In genomic region chr5:109529987-109530386, GRCh38 we compare ENCODE assay signal across 2 cellular contexts.
TF ChIP-seq lines count a peak whose summit lies in the region.

No MANE protein-coding gene starts in this region.

TF ChIP-seq in H1, 55 proteins besides CTCF, POLR2A, EP300 and RAD21:
- TF ChIP-seq CBX5 (IDR thresholded peaks at IDR 0.05; ENCODE audit: low read depth, low read length), result no peak
- no peak for TF ChIP-seq CBX8 (IDR thresholded peaks at IDR 0.05; ENCODE audit: borderline replicate concordance, low read depth, low read length)
- TF ChIP-seq SUZ12 (IDR thresholded peaks at IDR 0.05; ENCODE audit: low read length), result no peak
- TF ChIP-seq BRCA1 (IDR thresholded peaks at IDR 0.05; ENCODE audit: low read depth, low read length), result no peak
- TF ChIP-seq CTBP2 (IDR thresholded peaks at IDR 0.05; ENCODE audit: borderline replicate concordance, insufficient read depth, insufficient read length, low read length), result no peak
- TF ChIP-seq POLR2AphosphoS5 (IDR thresholded peaks at IDR 0.05; ENCODE audit: low read depth, low read length), result no peak
- no peak for TF ChIP-seq SP1 (IDR thresholded peaks at IDR 0.05; ENCODE audit: low read depth, low read length)
- TF ChIP-seq, protein P1, sequence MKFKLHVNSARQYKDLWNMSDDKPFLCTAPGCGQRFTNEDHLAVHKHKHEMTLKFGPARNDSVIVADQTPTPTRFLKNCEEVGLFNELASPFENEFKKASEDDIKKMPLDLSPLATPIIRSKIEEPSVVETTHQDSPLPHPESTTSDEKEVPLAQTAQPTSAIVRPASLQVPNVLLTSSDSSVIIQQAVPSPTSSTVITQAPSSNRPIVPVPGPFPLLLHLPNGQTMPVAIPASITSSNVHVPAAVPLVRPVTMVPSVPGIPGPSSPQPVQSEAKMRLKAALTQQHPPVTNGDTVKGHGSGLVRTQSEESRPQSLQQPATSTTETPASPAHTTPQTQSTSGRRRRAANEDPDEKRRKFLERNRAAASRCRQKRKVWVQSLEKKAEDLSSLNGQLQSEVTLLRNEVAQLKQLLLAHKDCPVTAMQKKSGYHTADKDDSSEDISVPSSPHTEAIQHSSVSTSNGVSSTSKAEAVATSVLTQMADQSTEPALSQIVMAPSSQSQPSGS (IDR thresholded peaks at IDR 0.05; ENCODE audit: low read length), result no peak
- TF ChIP-seq, protein P2, sequence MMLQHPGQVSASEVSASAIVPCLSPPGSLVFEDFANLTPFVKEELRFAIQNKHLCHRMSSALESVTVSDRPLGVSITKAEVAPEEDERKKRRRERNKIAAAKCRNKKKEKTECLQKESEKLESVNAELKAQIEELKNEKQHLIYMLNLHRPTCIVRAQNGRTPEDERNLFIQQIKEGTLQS (IDR thresholded peaks at IDR 0.05; ENCODE audit: insufficient read depth, low read depth, low read length), result no peak
- TF ChIP-seq MAFK (IDR thresholded peaks at IDR 0.05; ENCODE audit: low read depth, low read length), result no peak
- no peak for TF ChIP-seq BACH1 (IDR thresholded peaks at IDR 0.05; ENCODE audit: low read length)
- no peak for TF ChIP-seq NANOG (IDR thresholded peaks at IDR 0.05; ENCODE audit: insufficient read depth, low read depth, low read length, poor library complexity, severe bottlenecking)
- TF ChIP-seq RFX5 (IDR thresholded peaks at IDR 0.05; ENCODE audit: borderline replicate concordance, low read depth, low read length), result no peak
- TF ChIP-seq CHD2 (IDR thresholded peaks at IDR 0.05; ENCODE audit: low read length), result no peak
- TF ChIP-seq POU5F1 (IDR thresholded peaks at IDR 0.05; ENCODE audit: low read depth, low read length), result no peak
- no peak for TF ChIP-seq RNF2 (IDR thresholded peaks at IDR 0.05; ENCODE audit: borderline replicate concordance, low read depth, low read length, missing control alignments, poor library complexity, severe bottlenecking)
- no peak for TF ChIP-seq SIRT6 (IDR thresholded peaks at IDR 0.05; ENCODE audit: low read length)

TF ChIP-seq in HepG2, 621 proteins besides CTCF, POLR2A, EP300 and RAD21:
- TF ChIP-seq ZNF121 (CRISPR knock-in tag; IDR thresholded peaks at IDR 0.05) (0 out of 2 replicates have a peak, but pooled peaks have one; percentile 20), PHF8 (CRISPR knock-in tag; IDR thresholded peaks at IDR 0.05) (no peak), IKZF1 (IDR thresholded peaks at IDR 0.05) (no peak), ZNF740 (CRISPR knock-in tag; IDR thresholded peaks at IDR 0.05) (no peak)
- TF ChIP-seq, protein P3, sequence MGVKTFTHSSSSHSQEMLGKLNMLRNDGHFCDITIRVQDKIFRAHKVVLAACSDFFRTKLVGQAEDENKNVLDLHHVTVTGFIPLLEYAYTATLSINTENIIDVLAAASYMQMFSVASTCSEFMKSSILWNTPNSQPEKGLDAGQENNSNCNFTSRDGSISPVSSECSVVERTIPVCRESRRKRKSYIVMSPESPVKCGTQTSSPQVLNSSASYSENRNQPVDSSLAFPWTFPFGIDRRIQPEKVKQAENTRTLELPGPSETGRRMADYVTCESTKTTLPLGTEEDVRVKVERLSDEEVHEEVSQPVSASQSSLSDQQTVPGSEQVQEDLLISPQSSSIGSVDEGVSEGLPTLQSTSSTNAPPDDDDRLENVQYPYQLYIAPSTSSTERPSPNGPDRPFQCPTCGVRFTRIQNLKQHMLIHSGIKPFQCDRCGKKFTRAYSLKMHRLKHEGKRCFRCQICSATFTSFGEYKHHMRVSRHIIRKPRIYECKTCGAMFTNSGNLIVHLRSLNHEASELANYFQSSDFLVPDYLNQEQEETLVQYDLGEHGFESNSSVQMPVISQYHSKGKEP (CRISPR knock-in tag; IDR thresholded peaks at IDR 0.05), result no peak
